11 cellular contexts compared by ENCODE assay signal in the genomic region with DNA sequence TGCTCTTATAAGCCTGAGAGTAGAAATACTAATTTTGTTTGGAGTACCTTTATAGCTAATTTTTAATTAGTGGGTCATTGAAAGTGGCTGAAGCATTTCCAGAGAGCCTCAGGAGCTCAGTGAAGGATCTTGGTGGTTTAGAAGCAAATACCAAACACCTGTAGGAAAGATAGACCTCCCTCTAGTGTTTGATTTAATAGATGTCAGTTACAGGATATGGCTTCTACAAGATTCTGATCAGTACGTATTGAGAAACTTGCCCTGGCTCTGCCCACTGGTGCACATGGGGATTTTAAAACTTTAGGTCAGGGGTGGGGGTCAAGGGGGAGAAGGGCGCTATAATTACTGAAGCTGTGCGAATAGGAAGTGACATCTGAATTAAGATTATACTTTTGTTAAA.
DNase-seq lines count a peak whose midpoint lies in the region; ATAC-seq and TF ChIP-seq lines count a peak whose summit lies in the region.
"Had no signal": no experiment of that assay in that cellular context is flagged by ENCODE, and none has a peak within 500 bp of the region (broad histone marks: within the 10 kb centered on the region; RNA-seq: fewer than 3 reads in every experiment).

No MANE protein-coding gene starts in this region.

- TF ChIP-seq CTCF in CD4-positive, alpha-beta T cell (IDR thresholded peaks at IDR 0.05), result peak; percentile 36
- peak; percentile 37 for TF ChIP-seq CTCF in epithelial cell of esophagus (IDR thresholded peaks at IDR 0.05; ENCODE audit: insufficient read depth, low read depth, low read length, missing control alignments)

- no peaks in the 10 kb centered on the region for H3K27me3 ChIP-seq in CD4-positive, alpha-beta T cell (ENCODE audit: control insufficient read depth, insufficient read depth, low read length)
- H3K27me3 ChIP-seq in MG63, result no peaks in the 10 kb centered on the region

- CTCF ChIA-PET in CD4-positive, alpha-beta T cell (lab: Charles Lee), result interaction anchor here (0.6 to 1.3 kb wide), 3 partner anchors 75 to 123 kb away, joined by 3 to 4 read pairs (median 4); no protein-coding TSS in a partner anchor

- H3K9me3 ChIP-seq in CD4-positive, alpha-beta T cell (ENCODE audit: control insufficient read depth, low read length), result no peaks in the 10 kb centered on the region
- no peaks in the 10 kb centered on the region for H3K9me3 ChIP-seq in MG63

- no peaks in the 10 kb centered on the region for H3K27me3 Mint-ChIP-seq in CD4-positive, alpha-beta T cell
- H3K27me3 Mint-ChIP-seq: dendritic cell treated with granulocyte-macrophage colony-stimulating factor and Interleukin-4, amounts not matched to agents 40 ng/mL and 50 ng/mL, for 4 days had no signal

- no peak overlapping the region for H3K27ac ChIP-seq in CD4-positive, alpha-beta T cell (ENCODE audit: low read depth, low read length)
- H3K27ac ChIP-seq: parathyroid adenoma, SK-N-MC had no signal

- H3K4me1 Mint-ChIP-seq in CD4-positive, alpha-beta T cell (ENCODE audit: low read depth), result peaks cover 5% of the 10 kb centered on the region

- H3K4me3 ChIP-seq in epithelial cell of esophagus (ENCODE audit: low read length) (no peak overlapping the region), MG63 (no peak overlapping the region)
- H3K4me3 ChIP-seq: SK-N-MC had no signal

- no peak for TF ChIP-seq EP300 in Ishikawa (IDR thresholded peaks at IDR 0.05; ENCODE audit: borderline replicate concordance)

- no peak for ATAC-seq in CD4-positive, alpha-beta T cell (ENCODE audit: poor library complexity)
- ATAC-seq in GM18909 (IDR thresholded peaks at IDR 0.05; ENCODE audit: poor library complexity, unreplicated experiment) (peak; percentile 81), GM19324 (IDR thresholded peaks at IDR 0.05; ENCODE audit: low FRiP score, unreplicated experiment) (no peak)

- peak; percentile 16; the same call in 1 of the 2 replicates for TF ChIP-seq RAD21 in Ishikawa (IDR thresholded peaks at IDR 0.05; ENCODE audit: low read depth)

- H3K9me3 Mint-ChIP-seq in CD4-positive, alpha-beta T cell, result no peaks in the 10 kb centered on the region
- H3K9me3 Mint-ChIP-seq: dendritic cell treated with granulocyte-macrophage colony-stimulating factor and Interleukin-4, amounts not matched to agents 40 ng/mL and 50 ng/mL, for 4 days had no signal

- peaks cover 30% of the 10 kb centered on the region for H3K36me3 Mint-ChIP-seq in CD4-positive, alpha-beta T cell (ENCODE audit: low read depth)

- intact Hi-C loops in CD4-positive, alpha-beta T cell (cut with DNase I, micrococcal nuclease), result loop anchor here in 1 of 2 experiments (5.0 kb wide), 1 partner anchor 276 kb away; no protein-coding TSS in a partner anchor

- peaks cover 3% of the 10 kb centered on the region; the same call in 1 of the 2 replicates for H3K36me3 ChIP-seq in MG63

- POLR2A ChIA-PET in CD4-positive, alpha-beta T cell (lab: Charles Lee), result no interaction called here

- H3K4me3 Mint-ChIP-seq in CD4-positive, alpha-beta T cell, result no peak overlapping the region
- H3K4me3 Mint-ChIP-seq: dendritic cell treated with granulocyte-macrophage colony-stimulating factor and Interleukin-4, amounts not matched to agents 40 ng/mL and 50 ng/mL, for 4 days had no signal

- DNase-seq in CD4-positive, alpha-beta T cell, result no peak
- DNase-seq in epithelial cell of esophagus (ENCODE audit: low read depth) (peak; percentile 36), MG63 (no peak), EL (no peak), NCI-H2171 (lab: John Stamatoyannopoulos, UW) (no peak)

- H3K27ac Mint-ChIP-seq in CD4-positive, alpha-beta T cell, result no peak overlapping the region
- H3K27ac Mint-ChIP-seq: dendritic cell treated with granulocyte-macrophage colony-stimulating factor and Interleukin-4, amounts not matched to agents 40 ng/mL and 50 ng/mL, for 4 days had no signal

TF ChIP-seq in Ishikawa, 13 proteins besides CTCF, POLR2A, EP300 and RAD21:
- TF ChIP-seq YY1 (IDR thresholded peaks at IDR 0.05; ENCODE audit: low read depth) (no peak), TAF1 (IDR thresholded peaks at IDR 0.05; ENCODE audit: low read depth) (no peak), CREB1 (IDR thresholded peaks at IDR 0.05; ENCODE audit: low read depth) (no peak), FOXM1 (IDR thresholded peaks at IDR 0.05; ENCODE audit: borderline replicate concordance, low read depth) (no peak), TCF12 (IDR thresholded peaks at IDR 0.05; ENCODE audit: low read depth) (no peak), ZBTB7A (IDR thresholded peaks at IDR 0.05; ENCODE audit: low read depth) (no peak), CEBPB (IDR thresholded peaks at IDR 0.05) (no peak)
- TF ChIP-seq, protein P1, sequence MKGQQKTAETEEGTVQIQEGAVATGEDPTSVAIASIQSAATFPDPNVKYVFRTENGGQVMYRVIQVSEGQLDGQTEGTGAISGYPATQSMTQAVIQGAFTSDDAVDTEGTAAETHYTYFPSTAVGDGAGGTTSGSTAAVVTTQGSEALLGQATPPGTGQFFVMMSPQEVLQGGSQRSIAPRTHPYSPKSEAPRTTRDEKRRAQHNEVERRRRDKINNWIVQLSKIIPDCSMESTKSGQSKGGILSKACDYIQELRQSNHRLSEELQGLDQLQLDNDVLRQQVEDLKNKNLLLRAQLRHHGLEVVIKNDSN (IDR thresholded peaks at IDR 0.05), result no peak
- TF ChIP-seq, protein P2, sequence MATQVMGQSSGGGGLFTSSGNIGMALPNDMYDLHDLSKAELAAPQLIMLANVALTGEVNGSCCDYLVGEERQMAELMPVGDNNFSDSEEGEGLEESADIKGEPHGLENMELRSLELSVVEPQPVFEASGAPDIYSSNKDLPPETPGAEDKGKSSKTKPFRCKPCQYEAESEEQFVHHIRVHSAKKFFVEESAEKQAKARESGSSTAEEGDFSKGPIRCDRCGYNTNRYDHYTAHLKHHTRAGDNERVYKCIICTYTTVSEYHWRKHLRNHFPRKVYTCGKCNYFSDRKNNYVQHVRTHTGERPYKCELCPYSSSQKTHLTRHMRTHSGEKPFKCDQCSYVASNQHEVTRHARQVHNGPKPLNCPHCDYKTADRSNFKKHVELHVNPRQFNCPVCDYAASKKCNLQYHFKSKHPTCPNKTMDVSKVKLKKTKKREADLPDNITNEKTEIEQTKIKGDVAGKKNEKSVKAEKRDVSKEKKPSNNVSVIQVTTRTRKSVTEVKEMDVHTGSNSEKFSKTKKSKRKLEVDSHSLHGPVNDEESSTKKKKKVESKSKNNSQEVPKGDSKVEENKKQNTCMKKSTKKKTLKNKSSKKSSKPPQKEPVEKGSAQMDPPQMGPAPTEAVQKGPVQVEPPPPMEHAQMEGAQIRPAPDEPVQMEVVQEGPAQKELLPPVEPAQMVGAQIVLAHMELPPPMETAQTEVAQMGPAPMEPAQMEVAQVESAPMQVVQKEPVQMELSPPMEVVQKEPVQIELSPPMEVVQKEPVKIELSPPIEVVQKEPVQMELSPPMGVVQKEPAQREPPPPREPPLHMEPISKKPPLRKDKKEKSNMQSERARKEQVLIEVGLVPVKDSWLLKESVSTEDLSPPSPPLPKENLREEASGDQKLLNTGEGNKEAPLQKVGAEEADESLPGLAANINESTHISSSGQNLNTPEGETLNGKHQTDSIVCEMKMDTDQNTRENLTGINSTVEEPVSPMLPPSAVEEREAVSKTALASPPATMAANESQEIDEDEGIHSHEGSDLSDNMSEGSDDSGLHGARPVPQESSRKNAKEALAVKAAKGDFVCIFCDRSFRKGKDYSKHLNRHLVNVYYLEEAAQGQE (IDR thresholded peaks at IDR 0.05; ENCODE audit: low read depth), result no peak
